Comparison of ENCODE assay signal across 12 cellular contexts in the genomic region with DNA sequence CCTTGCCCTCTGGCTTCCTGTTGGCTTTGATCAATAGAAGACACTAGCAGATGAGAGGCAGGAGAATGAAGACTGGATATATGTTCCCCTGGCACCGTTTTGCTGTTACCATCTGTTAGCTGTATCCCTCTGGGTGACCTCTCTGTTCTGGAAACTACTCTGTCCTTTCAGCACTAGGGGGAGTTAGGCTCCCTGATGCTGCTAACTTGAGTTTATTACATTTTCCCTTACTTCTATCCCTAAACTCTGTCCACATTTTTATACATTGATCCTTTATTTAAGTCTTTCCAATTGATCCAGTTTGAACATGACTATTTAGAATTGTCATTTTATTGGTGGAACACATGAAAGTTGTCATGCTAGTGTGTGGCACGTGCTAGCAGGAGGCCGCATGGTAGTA.
DNase-seq lines count a peak whose midpoint lies in the region; ATAC-seq and TF ChIP-seq lines count a peak whose summit lies in the region.
"Had no signal": no experiment of that assay in that cellular context is flagged by ENCODE, and none has a peak within 500 bp of the region (broad histone marks: within the 10 kb centered on the region; RNA-seq: fewer than 3 reads in every experiment).

No MANE protein-coding gene starts in this region.

- H3K79me2 ChIP-seq in MM.1S (ENCODE audit: low read length) = no peaks in the 10 kb centered on the region

- no peak overlapping the region for H3K4me3 Mint-ChIP-seq in neural crest cell

- no peaks in the 10 kb centered on the region for H3K36me3 ChIP-seq in MM.1S (replicated peaks; ENCODE audit: insufficient read depth, low read length)
- H3K36me3 ChIP-seq: adrenal gland, heart left ventricle, ovary had no signal

- H3K4me3 ChIP-seq in MM.1S (ENCODE audit: low read length) (no peak overlapping the region), cardiac fibroblast (replicated peaks in 1 of 2; ENCODE audit: low read depth in 2 of 2, low read length in 2 of 2) (no peak overlapping the region), dorsolateral prefrontal cortex (no peak overlapping the region)
- H3K4me3 ChIP-seq: adrenal gland, heart left ventricle, ovary had no signal

- no peak for ATAC-seq in GM19467 (IDR thresholded peaks at IDR 0.05; ENCODE audit: unreplicated experiment)
- ATAC-seq: heart left ventricle had no signal

- no peak overlapping the region for H3K9ac ChIP-seq in MM.1S (ENCODE audit: low read length)

- H3K27ac ChIP-seq in MM.1S (ENCODE audit: low read length) (no peak overlapping the region), dorsolateral prefrontal cortex (no peak overlapping the region)
- H3K27ac ChIP-seq: adrenal gland, heart left ventricle, ovary had no signal

- intact Hi-C loops in dorsolateral prefrontal cortex (cut with DNase I) = no loop called here

- H4K20me1 ChIP-seq in MM.1S (ENCODE audit: insufficient read depth, low read length) = no peaks in the 10 kb centered on the region

- DNase-seq in ELF-1 (ENCODE audit: low read depth, low spot score) (peak; percentile 3), MM.1S (no peak), cardiac fibroblast (ENCODE audit: low read depth in 2 of 2) (peak; percentile 50 to 71), neural crest cell (ENCODE audit: low read depth, low spot score) (no peak), dedifferentiated amniotic fluid mesenchymal stem cell (ENCODE audit: extremely low spot score) (no peak), dorsolateral prefrontal cortex (no peak)
- DNase-seq: activated CD4-positive, CD25-positive, alpha-beta regulatory T cell; adrenal gland; heart left ventricle; NK-92 treated with Interleukin-12 subunit alpha and Interleukin-12 subunit beta, amount 100 ng/mL, for 24 hours; ovary had no signal

- TF ChIP-seq CTCF in MM.1S (IDR thresholded peaks at IDR 0.05; ENCODE audit: low read length) (peak; percentile 16; the same call in 1 of the 2 replicates), cardiac fibroblast (IDR thresholded peaks at IDR 0.05; ENCODE audit: low read depth, low read length) (peak; percentile 52), neural crest cell (conservative IDR thresholded peaks at IDR 0.05) (peak; percentile 53), dorsolateral prefrontal cortex (IDR thresholded peaks at IDR 0.05 in 54 of 56, conservative IDR thresholded peaks at IDR 0.05 in 2 of 56; ENCODE audit: low read depth in 1 of 56, partially characterized antibody in 56 of 56) (peak in 7 of 56 donors; percentile 5 to 32 (median 15))

- H3K27ac Mint-ChIP-seq in neural crest cell (ENCODE audit: unreplicated experiment) = no peak overlapping the region

- H3K36me3 Mint-ChIP-seq in neural crest cell (ENCODE audit: low read depth) = no peaks in the 10 kb centered on the region

- no peaks in the 10 kb centered on the region for H3K9me2 ChIP-seq in MM.1S (replicated peaks; ENCODE audit: insufficient read depth, low read length)

- H3K9me3 ChIP-seq in MM.1S (replicated peaks; ENCODE audit: insufficient read depth, low read length) = no peaks in the 10 kb centered on the region
- H3K9me3 ChIP-seq: adrenal gland, heart left ventricle, ovary had no signal

- no peaks in the 10 kb centered on the region for H3K9me3 Mint-ChIP-seq in neural crest cell

- no peaks in the 10 kb centered on the region for H3K4me1 Mint-ChIP-seq in neural crest cell

- no peak overlapping the region for H3K4me2 ChIP-seq in MM.1S (ENCODE audit: low read depth, low read length)

- no peaks in the 10 kb centered on the region for H3K27me3 Mint-ChIP-seq in neural crest cell (ENCODE audit: low read depth)

- H2AFZ ChIP-seq in MM.1S (ENCODE audit: low read length) = no peak overlapping the region

- H3K4me1 ChIP-seq in MM.1S (ENCODE audit: low read length) = no peaks in the 10 kb centered on the region
- H3K4me1 ChIP-seq: adrenal gland, heart left ventricle had no signal

- H3K27me3 ChIP-seq in MM.1S (replicated peaks; ENCODE audit: insufficient read depth, low read length) (no peaks in the 10 kb centered on the region), dorsolateral prefrontal cortex (no peaks in the 10 kb centered on the region)
- H3K27me3 ChIP-seq: adrenal gland, heart left ventricle, ovary had no signal

- no peaks in the 10 kb centered on the region for H3F3A ChIP-seq in MM.1S (ENCODE audit: insufficient read depth, low read length)

Comparison
In these comparisons a context has a peak if more than half of its experiments do, and no peak if none do; other contexts are left out.
1. DNase-seq: peak in ELF-1 (single experiment) and cardiac fibroblast (2 of 2); none in MM.1S (single experiment), neural crest cell (single experiment), dedifferentiated amniotic fluid mesenchymal stem cell (single experiment) and dorsolateral prefrontal cortex (0 of 10).